ENCODE assay signal across 11 cellular contexts in genomic region chr19:18507727-18508440, GRCh38. TPM values are rescaled to one million over a fixed set of nuclear protein-coding genes. Genes with fewer than 3 reads are reported as not detected.
DNase-seq lines count a peak whose midpoint lies in the region; ATAC-seq and TF ChIP-seq lines count a peak whose summit lies in the region.
"Had no signal": no experiment of that assay in that cellular context is flagged by ENCODE, and none has a peak within 500 bp of the region (broad histone marks: within the 10 kb centered on the region; RNA-seq: fewer than 3 reads in every experiment).

No MANE protein-coding gene starts in this region.

- no peak overlapping the region for H3K4me3 ChIP-seq in colonic mucosa
- H3K4me3 ChIP-seq in lower lobe of right lung, result no peak overlapping the region
- no peak overlapping the region for H3K4me3 ChIP-seq in tibial nerve

- WGBS in tibial nerve, 2 donors, result 37 to 61% methylated on average over 11 of the region's 11 CpGs

- H3K4me1 Mint-ChIP-seq in activated CD8-positive, alpha-beta memory T cell treated with anti-CD3 and anti-CD28 coated beads, Interleukin-2, amount 10 ng/mL, durations not matched to agents 7 days and 5 days, result peaks cover 66% of the 10 kb centered on the region

- no peaks in the 10 kb centered on the region for H3K36me3 ChIP-seq in colonic mucosa
- H3K36me3 ChIP-seq in lower lobe of right lung, result no peaks in the 10 kb centered on the region
- H3K36me3 ChIP-seq in tibial nerve, result no peaks in the 10 kb centered on the region

- peak overlapping the region; percentile 19 to 63 for H3K9ac ChIP-seq in colonic mucosa (ENCODE audit: low read depth in 2 of 2, low read length in 2 of 2)

- CTCF ChIA-PET in activated CD8-positive, alpha-beta memory T cell treated with anti-CD3 and anti-CD28 coated beads, Interleukin-2, amount 10 ng/mL, durations not matched to agents 7 days and 5 days (lab: Charles Lee), result interaction anchor here (1.0 to 12.5 kb wide), 11 partner anchors 12 to 81 kb away, joined by 3 to 145 read pairs (median 6); partner anchors contain the start of genes ELL, FKBP8, KXD1 and REX1BD

- TF ChIP-seq CTCF in colonic mucosa (IDR thresholded peaks at IDR 0.05) (no peak), lower lobe of right lung (IDR thresholded peaks at IDR 0.05) (no peak), tibial nerve (IDR thresholded peaks at IDR 0.05) (peak in 1 of 5 experiments; percentile 8)

- peaks cover 59% of the 10 kb centered on the region for H3K4me1 ChIP-seq in colonic mucosa
- peaks cover 73% of the 10 kb centered on the region for H3K4me1 ChIP-seq in lower lobe of right lung
- peaks cover 0 to 71% (median 60%) of the 10 kb centered on the region in 4 donors for H3K4me1 ChIP-seq in tibial nerve

- H3K27ac ChIP-seq in colonic mucosa (peak overlapping the region; percentile 65), lower lobe of right lung (peak overlapping the region; percentile 68), tibial nerve (peak overlapping the region in 3 of 4 donors; percentile 52 to 78 (median 70))

- H3K27ac Mint-ChIP-seq in activated CD8-positive, alpha-beta memory T cell treated with anti-CD3 and anti-CD28 coated beads, Interleukin-2, amount 10 ng/mL, durations not matched to agents 7 days and 5 days, result peak overlapping the region; percentile 91

- intact Hi-C loops in colonic mucosa (cut with DNase I), result no loop called here
- intact Hi-C loops in lower lobe of right lung (cut with DNase I), result no loop called here

- H3K4me3 Mint-ChIP-seq in activated CD8-positive, alpha-beta memory T cell treated with anti-CD3 and anti-CD28 coated beads, Interleukin-2, amount 10 ng/mL, durations not matched to agents 7 days and 5 days, result peak overlapping the region; percentile 48
- H3K4me3 Mint-ChIP-seq: naive B cell had no signal

- H3K27me3 ChIP-seq in colonic mucosa (no peaks in the 10 kb centered on the region), lower lobe of right lung (ENCODE audit: low read depth) (no peaks in the 10 kb centered on the region), tibial nerve (no peaks in the 10 kb centered on the region)

- no peak for ATAC-seq in activated CD8-positive, alpha-beta memory T cell treated with anti-CD3 and anti-CD28 coated beads, Interleukin-2, amount 10 ng/mL, durations not matched to agents 7 days and 5 days
- ATAC-seq in lower lobe of right lung, result no peak
- no peak for ATAC-seq in HG02571 (IDR thresholded peaks at IDR 0.05; ENCODE audit: unreplicated experiment)

- H3K9me3 ChIP-seq in colonic mucosa, result no peaks in the 10 kb centered on the region
- H3K9me3 ChIP-seq in lower lobe of right lung, result no peaks in the 10 kb centered on the region
- no peaks in the 10 kb centered on the region for H3K9me3 ChIP-seq in tibial nerve

- no peaks in the 10 kb centered on the region for H3K27me3 Mint-ChIP-seq in activated CD8-positive, alpha-beta memory T cell treated with anti-CD3 and anti-CD28 coated beads, Interleukin-2, amount 10 ng/mL, durations not matched to agents 7 days and 5 days
- H3K27me3 Mint-ChIP-seq: naive B cell had no signal

- TF ChIP-seq EP300 in tibial nerve (IDR thresholded peaks at IDR 0.05), result no peak

- no peaks in the 10 kb centered on the region for H3K36me3 Mint-ChIP-seq in activated CD8-positive, alpha-beta memory T cell treated with anti-CD3 and anti-CD28 coated beads, Interleukin-2, amount 10 ng/mL, durations not matched to agents 7 days and 5 days
- H3K36me3 Mint-ChIP-seq: naive B cell had no signal

- no peak for TF ChIP-seq POLR2A in tibial nerve (IDR thresholded peaks at IDR 0.05)

- DNase-seq in activated CD8-positive, alpha-beta memory T cell treated with anti-CD3 and anti-CD28 coated beads, Interleukin-2, amount 10 ng/mL, durations not matched to agents 7 days and 5 days, result no peak
- DNase-seq in activated CD8-positive, alpha-beta memory T cell treated with anti-CD3 and anti-CD28 coated beads for 24 hours, result no peak
- DNase-seq in colonic mucosa (peak; percentile 50), lower lobe of right lung (no peak), tibial nerve (ENCODE audit: low spot score in 2 of 2) (no peak), NCI-H1092 treated with DMSO at 0.1 percent for 48 hours (lab: John Stamatoyannopoulos, UW) (no peak), GM19240 (ENCODE audit: insufficient read length, low spot score) (no peak)
- DNase-seq: naive B cell, NCI-H1436, T-helper 9 cell had no signal

- no peaks in the 10 kb centered on the region for H3K9me3 Mint-ChIP-seq in activated CD8-positive, alpha-beta memory T cell treated with anti-CD3 and anti-CD28 coated beads, Interleukin-2, amount 10 ng/mL, durations not matched to agents 7 days and 5 days (ENCODE audit: low read depth)
- H3K9me3 Mint-ChIP-seq: naive B cell had no signal

RNA-seq across cellular contexts. Expression of gene ELL, which starts 14.0 kb away (rescaled TPM):
- total RNA-seq in activated CD8-positive, alpha-beta memory T cell treated with anti-CD3 and anti-CD28 coated beads, Interleukin-2, amount 10 ng/mL, durations not matched to agents 7 days and 5 days, result 10 to 100 TPM; 22.9 to 33.7 TPM
- total RNA-seq in colonic mucosa (10 to 100 TPM; 16.3 to 18.6 TPM), lower lobe of right lung (19.7 TPM), tibial nerve (10 to 100 TPM; 13.8 to 45.9 (median 26.0) TPM)

RNA-seq across cellular contexts. Expression of gene FKBP8, which starts 35.5 kb away (rescaled TPM):
- 100 to 1,000 TPM; 220 to 286 TPM for total RNA-seq in activated CD8-positive, alpha-beta memory T cell treated with anti-CD3 and anti-CD28 coated beads, Interleukin-2, amount 10 ng/mL, durations not matched to agents 7 days and 5 days
- total RNA-seq in colonic mucosa, result 100 to 1,000 TPM; 190 to 200 TPM
- total RNA-seq in lower lobe of right lung, result 195 TPM
- 100 to 1,000 TPM; 391 to 451 (median 434) TPM for total RNA-seq in tibial nerve

RNA-seq across cellular contexts. Expression of gene KXD1, which starts 49.8 kb away (rescaled TPM):
- total RNA-seq in activated CD8-positive, alpha-beta memory T cell treated with anti-CD3 and anti-CD28 coated beads, Interleukin-2, amount 10 ng/mL, durations not matched to agents 7 days and 5 days, result 100 to 1,000 TPM; 106 to 113 TPM
- total RNA-seq in colonic mucosa (10 to 100 TPM; 66.8 to 80.4 TPM), lower lobe of right lung (71.9 TPM), tibial nerve (100 to 1,000 TPM; 122 to 298 (median 167) TPM)
